33 cellular contexts compared by ENCODE assay signal in the genomic region with DNA sequence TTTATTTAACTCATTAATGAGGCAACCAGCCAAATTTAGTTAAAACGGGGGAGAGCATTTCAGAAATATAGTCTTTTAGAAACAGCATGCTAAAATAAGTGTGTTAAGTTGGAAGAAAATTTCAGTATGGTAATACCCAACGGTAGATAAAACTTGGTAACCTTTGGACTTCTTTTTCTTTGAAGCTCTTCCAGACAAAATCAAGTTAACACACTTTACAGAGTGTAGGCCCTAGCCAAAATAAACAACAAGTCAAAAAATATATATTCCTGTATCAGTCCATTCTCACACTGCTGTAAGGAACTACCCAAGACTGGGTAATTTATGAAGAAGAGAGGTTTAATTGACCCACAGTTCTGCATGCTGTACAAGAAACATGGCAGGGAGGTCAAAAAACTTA.
"Had no signal": no experiment of that assay in that cellular context is flagged by ENCODE, and none has a peak within 500 bp of the region (broad histone marks: within the 10 kb centered on the region; RNA-seq: fewer than 3 reads in every experiment).

No MANE protein-coding gene starts in this region.

- H3K9me3 ChIP-seq: esophagus squamous epithelium had no signal

- H3K4me1 Mint-ChIP-seq: activated B cell treated with CpG ODN at 0.5 μM for 24 hours; activated T-helper 17 cell treated with anti-CD3 and anti-CD28 coated beads, Interleukin-2, amount 50 U/mL, for 72 hours; T-helper 17 cell had no signal

- H3K27ac ChIP-seq: adrenal gland, body of pancreas, epithelial cell of prostate, esophagus squamous epithelium, WERI-Rb-1 had no signal

- ATAC-seq: activated CD4-positive, CD25-positive, alpha-beta regulatory T cell treated with anti-CD3 and anti-CD28 coated beads, Interleukin-2, amount 50 U/mL, for 24 hours; activated CD8-positive, alpha-beta T cell treated with anti-CD3 and anti-CD28 coated beads for 36 hours; activated naive CD8-positive, alpha-beta T cell treated with anti-CD3 and anti-CD28 coated beads, Interleukin-2, amount 50 U/mL, for 24 hours; activated T-cell treated with anti-CD3 and anti-CD28 coated beads, Interleukin-2, amount 50 U/mL, for 4 hours; activated T-helper 17 cell treated with anti-CD3 and anti-CD28 coated beads, Interleukin-2, amount 50 U/mL, for 72 hours; body of pancreas; T-helper 17 cell had no signal

- H3K4me3 Mint-ChIP-seq: activated B cell treated with CpG ODN at 0.5 μM for 24 hours; activated CD8-positive, alpha-beta T cell treated with anti-CD3 and anti-CD28 coated beads for 36 hours; activated naive CD4-positive, alpha-beta T cell treated with anti-CD3 and anti-CD28 coated beads for 36 hours; activated naive CD4-positive, alpha-beta T cell treated with anti-CD3 and anti-CD28 coated beads, Interleukin-2, amount 50 U/mL, for 24 hours; activated naive CD8-positive, alpha-beta T cell treated with anti-CD3 and anti-CD28 coated beads for 36 hours; activated naive CD8-positive, alpha-beta T cell treated with anti-CD3 and anti-CD28 coated beads, Interleukin-2, amount 50 U/mL, for 24 hours; activated T-cell treated with anti-CD3 and anti-CD28 coated beads, Interleukin-2, amount 50 U/mL, for 4 hours; activated T-helper 17 cell treated with anti-CD3 and anti-CD28 coated beads, Interleukin-2, amount 50 U/mL, for 72 hours; T-helper 17 cell; T-helper 2 cell treated with Interferon-gamma antibody and Interleukin-4, amounts not matched to agents 5 μg/mL and 100 μg/mL, for 36 hours had no signal

- DNase-seq: activated B cell treated with CpG ODN at 0.5 μM for 24 hours; activated CD4-positive, alpha-beta T cell treated with anti-CD3 and anti-CD28 coated beads for 48 hours; activated CD4-positive, alpha-beta T cell treated with anti-CD3 and anti-CD28 coated beads, Interleukin-2, amount 50 U/mL, for 1 hour; activated CD4-positive, alpha-beta T cell treated with anti-CD3 and anti-CD28 coated beads, Interleukin-2, amount 50 U/mL, for 48 hours; activated CD8-positive, alpha-beta memory T cell treated with anti-CD3 and anti-CD28 coated beads for 24 hours; activated CD8-positive, alpha-beta T cell treated with anti-CD3 and anti-CD28 coated beads for 36 hours; activated effector memory CD4-positive, alpha-beta T cell treated with Interleukin-2 at 50 U/mL for 16 hours; activated naive CD4-positive, alpha-beta T cell treated with anti-CD3 and anti-CD28 coated beads for 36 hours; activated naive CD8-positive, alpha-beta T cell treated with anti-CD3 and anti-CD28 coated beads for 36 hours; activated naive CD8-positive, alpha-beta T cell treated with anti-CD3 and anti-CD28 coated beads, Interleukin-2, amount 50 U/mL, for 24 hours; activated T-cell treated with anti-CD3 and anti-CD28 coated beads, Interleukin-2, amount 50 U/mL, for 4 hours; adrenal gland; amygdala; aorta; body of pancreas; caudate nucleus; cortex of kidney; dermis blood vessel endothelial cell; effector CD4-positive, alpha-beta T cell; esophagus squamous epithelium; T-helper 1 cell; T-helper 17 cell; T1000; WERI-Rb-1 had no signal

- H3K4me1 ChIP-seq: adrenal gland, esophagus squamous epithelium had no signal

- FAIRE-seq: colon, endometrium, endothelial cell of umbilical vein, frontal cortex had no signal

- H3K4me3 ChIP-seq: adrenal gland, body of pancreas, esophagus squamous epithelium had no signal

- H3K27me3 ChIP-seq: adrenal gland, body of pancreas, esophagus squamous epithelium had no signal

- H3K27ac Mint-ChIP-seq: activated B cell treated with CpG ODN at 0.5 μM for 24 hours; activated CD8-positive, alpha-beta T cell treated with anti-CD3 and anti-CD28 coated beads for 36 hours; activated naive CD4-positive, alpha-beta T cell treated with anti-CD3 and anti-CD28 coated beads for 36 hours; activated naive CD4-positive, alpha-beta T cell treated with anti-CD3 and anti-CD28 coated beads, Interleukin-2, amount 50 U/mL, for 24 hours; activated naive CD8-positive, alpha-beta T cell treated with anti-CD3 and anti-CD28 coated beads for 36 hours; activated naive CD8-positive, alpha-beta T cell treated with anti-CD3 and anti-CD28 coated beads, Interleukin-2, amount 50 U/mL, for 24 hours; activated T-helper 17 cell treated with anti-CD3 and anti-CD28 coated beads, Interleukin-2, amount 50 U/mL, for 72 hours; T-helper 17 cell; T-helper 2 cell treated with Interferon-gamma antibody and Interleukin-4, amounts not matched to agents 5 μg/mL and 100 μg/mL, for 36 hours had no signal

- H3K27me3 Mint-ChIP-seq: activated B cell treated with CpG ODN at 0.5 μM for 24 hours; activated CD8-positive, alpha-beta T cell treated with anti-CD3 and anti-CD28 coated beads for 36 hours; activated naive CD8-positive, alpha-beta T cell treated with anti-CD3 and anti-CD28 coated beads for 36 hours; activated naive CD8-positive, alpha-beta T cell treated with anti-CD3 and anti-CD28 coated beads, Interleukin-2, amount 50 U/mL, for 24 hours; activated T-helper 17 cell treated with anti-CD3 and anti-CD28 coated beads, Interleukin-2, amount 50 U/mL, for 72 hours; T-helper 17 cell had no signal

- H3K36me3 ChIP-seq: adrenal gland, esophagus squamous epithelium, WERI-Rb-1 had no signal
